Comparison of ENCODE assay signal across 1 cellular context in genomic region chr18:49006641-49007136, GRCh38.
TF ChIP-seq lines count a peak whose summit lies in the region.

No MANE protein-coding gene starts in this region.

TF ChIP-seq in GM23338, 12 proteins besides CTCF, POLR2A, EP300 and RAD21 (continued from another document):
- TF ChIP-seq ZNF462 (CRISPR knock-in tag; IDR thresholded peaks at IDR 0.05) (no peak), STAT1 (IDR thresholded peaks at IDR 0.05; ENCODE audit: unreplicated experiment) (no peak), JUNB (IDR thresholded peaks at IDR 0.05; ENCODE audit: unreplicated experiment) (no peak), ETS1 (IDR thresholded peaks at IDR 0.05) (no peak), ZNF114 (CRISPR knock-in tag; IDR thresholded peaks at IDR 0.05) (no peak)
